Comparison of ENCODE assay signal across 15 cellular contexts in the genomic region with DNA sequence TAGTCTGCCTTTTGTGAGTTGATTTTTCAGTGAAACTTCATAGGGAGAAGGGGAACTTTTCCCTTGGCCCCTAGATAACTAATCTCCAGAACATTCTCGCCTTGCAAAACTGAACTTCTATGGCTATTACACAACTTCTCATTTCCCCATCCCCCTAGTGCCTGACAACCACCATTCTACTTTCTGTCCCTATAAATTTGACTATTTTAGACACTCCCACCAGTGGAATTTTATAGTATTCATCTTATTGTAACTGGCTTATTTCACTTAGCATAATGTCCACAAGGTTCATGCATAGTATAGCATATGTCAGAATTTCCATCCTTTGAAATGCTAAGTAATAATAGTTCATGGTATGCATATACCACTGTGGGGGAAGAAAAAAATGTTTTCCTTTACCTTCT. TPM values are rescaled to one million over a fixed set of nuclear protein-coding genes. Genes with fewer than 3 reads are reported as not detected.
DNase-seq lines count a peak whose midpoint lies in the region; TF ChIP-seq lines count a peak whose summit lies in the region.
"Had no signal": no experiment of that assay in that cellular context is flagged by ENCODE, and none has a peak within 500 bp of the region (broad histone marks: within the 10 kb centered on the region; RNA-seq: fewer than 3 reads in every experiment).

No MANE protein-coding gene starts in this region.

- H3K9me3 ChIP-seq in GM23248 (ENCODE audit: low read depth): no peaks in the 10 kb centered on the region
- no peaks in the 10 kb centered on the region for H3K9me3 ChIP-seq in mucosa of rectum (ENCODE audit: control insufficient read depth in 2 of 2, low read length in 2 of 2)
- no peaks in the 10 kb centered on the region for H3K9me3 ChIP-seq in osteoblast (ENCODE audit: low read depth, low read length)
- H3K9me3 ChIP-seq: suprapubic skin had no signal

- peaks cover 8% of the 10 kb centered on the region; the same call in 1 of the 2 replicates for H3F3A ChIP-seq in GM23248 (ENCODE audit: insufficient read depth)

- H3K27ac ChIP-seq in GM23248 (0 out of 2 replicates have a peak overlapping the region, but pooled peaks have one; percentile 6), mucosa of rectum (ENCODE audit: low read depth in 2 of 2, low read length in 2 of 2) (peak overlapping the region; percentile 20 to 75), osteoblast (ENCODE audit: low read depth, low read length) (no peak overlapping the region)
- H3K27ac ChIP-seq: suprapubic skin had no signal

- TF ChIP-seq CTCF in osteoblast (IDR thresholded peaks at IDR 0.05; ENCODE audit: extremely low read depth, low read depth, low read length): no peak

- H3K79me2 ChIP-seq in GM23248 (ENCODE audit: insufficient read depth): no peaks in the 10 kb centered on the region
- no peaks in the 10 kb centered on the region for H3K79me2 ChIP-seq in osteoblast (ENCODE audit: insufficient read depth, low read length)

- no peaks in the 10 kb centered on the region for H3K9me2 ChIP-seq in GM23248 (ENCODE audit: insufficient read depth)

- H2AFZ ChIP-seq in GM23248: no peak overlapping the region
- no peak overlapping the region for H2AFZ ChIP-seq in osteoblast (ENCODE audit: low read length)

- no peaks in the 10 kb centered on the region for H3K36me3 ChIP-seq in GM23248 (ENCODE audit: low read depth)
- H3K36me3 ChIP-seq in mucosa of rectum (ENCODE audit: control insufficient read depth in 2 of 2, insufficient read depth in 2 of 2, low read length in 2 of 2): no peaks in the 10 kb centered on the region
- no peaks in the 10 kb centered on the region for H3K36me3 ChIP-seq in osteoblast (ENCODE audit: insufficient read depth, low read length)
- H3K36me3 ChIP-seq: suprapubic skin had no signal

- intact Hi-C loops in activated T-helper 2 cell treated with anti-CD3 and anti-CD28 coated beads, Interferon-gamma antibody, Interleukin-2, Interleukin-4, amounts not matched to agents 10 μg/mL and 5 μg/mL and 100 μg/mL, durations not matched to agents 14 hours and 24 hours and 36 hours (cut with micrococcal nuclease): loop anchor here (1.0 kb wide), 1 partner anchor 44 kb away; no protein-coding TSS in a partner anchor

- H3K9me3 Mint-ChIP-seq in activated T-helper 2 cell treated with anti-CD3 and anti-CD28 coated beads, Interferon-gamma antibody, Interleukin-2, Interleukin-4, amounts not matched to agents 10 μg/mL and 5 μg/mL and 100 μg/mL, durations not matched to agents 14 hours and 24 hours and 36 hours: peaks cover 34% of the 10 kb centered on the region
- H3K9me3 Mint-ChIP-seq: CD4-positive, alpha-beta memory T cell had no signal

- no peaks in the 10 kb centered on the region for H3K27me3 ChIP-seq in GM23248 (replicated peaks; ENCODE audit: insufficient read depth)
- H3K27me3 ChIP-seq in mucosa of rectum (ENCODE audit: control insufficient read depth in 2 of 2, insufficient read depth in 2 of 2, low read length in 2 of 2): no peaks in the 10 kb centered on the region
- no peaks in the 10 kb centered on the region for H3K27me3 ChIP-seq in osteoblast (ENCODE audit: insufficient read depth, low read length)
- H3K27me3 ChIP-seq: suprapubic skin had no signal

- peaks cover 17% of the 10 kb centered on the region for H3K36me3 Mint-ChIP-seq in activated T-helper 2 cell treated with anti-CD3 and anti-CD28 coated beads, Interferon-gamma antibody, Interleukin-2, Interleukin-4, amounts not matched to agents 10 μg/mL and 5 μg/mL and 100 μg/mL, durations not matched to agents 14 hours and 24 hours and 36 hours (ENCODE audit: low read depth)
- H3K36me3 Mint-ChIP-seq: CD4-positive, alpha-beta memory T cell had no signal

- H3K27ac Mint-ChIP-seq in activated T-helper 2 cell treated with anti-CD3 and anti-CD28 coated beads, Interferon-gamma antibody, Interleukin-2, Interleukin-4, amounts not matched to agents 10 μg/mL and 5 μg/mL and 100 μg/mL, durations not matched to agents 14 hours and 24 hours and 36 hours: peak overlapping the region; percentile 75
- H3K27ac Mint-ChIP-seq: CD4-positive, alpha-beta memory T cell; WTC11 had no signal

- DNase-seq in CD1c-positive myeloid dendritic cell (ENCODE audit: extremely low spot score) (peak; percentile 62), GM23248 (no peak), NCI-H128 (lab: John Stamatoyannopoulos, UW; ENCODE audit: unreplicated experiment) (no peak), NCI-H2196 (lab: John Stamatoyannopoulos, UW; ENCODE audit: unreplicated experiment) (no peak), osteoblast (ENCODE audit: insufficient read length, low spot score, missing footprints) (no peak), NCI-H748 treated with DMSO at 0.1 percent for 48 hours (lab: John Stamatoyannopoulos, UW) (no peak)
- no peak for DNase-seq in activated T-helper 2 cell treated with anti-CD3 and anti-CD28 coated beads, Interferon-gamma antibody, Interleukin-2, Interleukin-4, amounts not matched to agents 10 μg/mL and 5 μg/mL and 100 μg/mL, durations not matched to agents 14 hours and 24 hours and 36 hours (ENCODE audit: low spot score)
- DNase-seq: activated gamma-delta T cell; CD4-positive, alpha-beta memory T cell; erythroblast; NCI-H1930; NCI-H774 had no signal

- H3K4me1 ChIP-seq in GM23248 (ENCODE audit: insufficient read depth) (peaks cover 20% of the 10 kb centered on the region), mucosa of rectum (ENCODE audit: control insufficient read depth in 2 of 2, insufficient read depth in 2 of 2, low read length in 2 of 2) (peaks cover 6 to 22% of the 10 kb centered on the region in 2 donors), osteoblast (ENCODE audit: insufficient read depth, low read length) (peaks cover 3% of the 10 kb centered on the region)

- H3K4me1 Mint-ChIP-seq in activated T-helper 2 cell treated with anti-CD3 and anti-CD28 coated beads, Interferon-gamma antibody, Interleukin-2, Interleukin-4, amounts not matched to agents 10 μg/mL and 5 μg/mL and 100 μg/mL, durations not matched to agents 14 hours and 24 hours and 36 hours (ENCODE audit: low read depth): peaks cover 38% of the 10 kb centered on the region

- H3K9ac ChIP-seq in GM23248: no peak overlapping the region
- no peak overlapping the region for H3K9ac ChIP-seq in mucosa of rectum (ENCODE audit: low read depth in 1 of 2, low read length in 2 of 2)

- in situ Hi-C loops in GM23248 (cut with MboI): no loop called here

- H3K4me3 ChIP-seq in GM23248: no peak overlapping the region
- no peak overlapping the region for H3K4me3 ChIP-seq in mucosa of rectum (ENCODE audit: low read length in 2 of 2)
- H3K4me3 ChIP-seq in osteoblast (ENCODE audit: insufficient read depth, low read length): no peak overlapping the region
- H3K4me3 ChIP-seq: suprapubic skin had no signal

- no peaks in the 10 kb centered on the region for H3K27me3 Mint-ChIP-seq in activated T-helper 2 cell treated with anti-CD3 and anti-CD28 coated beads, Interferon-gamma antibody, Interleukin-2, Interleukin-4, amounts not matched to agents 10 μg/mL and 5 μg/mL and 100 μg/mL, durations not matched to agents 14 hours and 24 hours and 36 hours (ENCODE audit: low read depth)
- H3K27me3 Mint-ChIP-seq: CD4-positive, alpha-beta memory T cell had no signal

- no peak overlapping the region for H3K4me3 Mint-ChIP-seq in activated T-helper 2 cell treated with anti-CD3 and anti-CD28 coated beads, Interferon-gamma antibody, Interleukin-2, Interleukin-4, amounts not matched to agents 10 μg/mL and 5 μg/mL and 100 μg/mL, durations not matched to agents 14 hours and 24 hours and 36 hours (ENCODE audit: low read depth)
- H3K4me3 Mint-ChIP-seq: CD4-positive, alpha-beta memory T cell; WTC11 had no signal

- WGBS in GM23248 (ENCODE audit: low coverage in 1 of 2, low lambda C conversion rate in 2 of 2, missing lambda C conversion rate in 2 of 2), 2 experiments: 93 to 96% methylated on average over 1 of the region's 1 CpG

- H3K4me2 ChIP-seq in GM23248 (ENCODE audit: unreplicated experiment) (no peak overlapping the region), osteoblast (ENCODE audit: insufficient read depth, low read length) (no peak overlapping the region)

- H4K20me1 ChIP-seq in GM23248 (ENCODE audit: insufficient read depth): no peaks in the 10 kb centered on the region
- no peaks in the 10 kb centered on the region for H4K20me1 ChIP-seq in osteoblast (ENCODE audit: insufficient read depth, low read length)

RNA-seq across cellular contexts. Expression of gene CPM, which starts 30.5 kb away (rescaled TPM):
- 8.5 and 13.7 TPM in 2 replicates for total RNA-seq in GM23248 (2014; rRNA removed; shearing (Covaris generic))
- 21.0 and 22.5 TPM in 2 replicates for polyA plus RNA-seq in GM23248 (2016; fragmentation: Nextera tagmentation; extraction: Ambion mirVana)
- 48.1 and 49.7 TPM in 2 replicates for total RNA-seq in activated T-helper 2 cell treated with anti-CD3 and anti-CD28 coated beads, Interferon-gamma antibody, Interleukin-2, Interleukin-4, amounts not matched to agents 10 μg/mL and 5 μg/mL and 100 μg/mL, durations not matched to agents 14 hours and 24 hours and 36 hours
- total RNA-seq in osteoblast: 1.8 and 3.6 TPM in 2 replicates
